In the genomic region with DNA sequence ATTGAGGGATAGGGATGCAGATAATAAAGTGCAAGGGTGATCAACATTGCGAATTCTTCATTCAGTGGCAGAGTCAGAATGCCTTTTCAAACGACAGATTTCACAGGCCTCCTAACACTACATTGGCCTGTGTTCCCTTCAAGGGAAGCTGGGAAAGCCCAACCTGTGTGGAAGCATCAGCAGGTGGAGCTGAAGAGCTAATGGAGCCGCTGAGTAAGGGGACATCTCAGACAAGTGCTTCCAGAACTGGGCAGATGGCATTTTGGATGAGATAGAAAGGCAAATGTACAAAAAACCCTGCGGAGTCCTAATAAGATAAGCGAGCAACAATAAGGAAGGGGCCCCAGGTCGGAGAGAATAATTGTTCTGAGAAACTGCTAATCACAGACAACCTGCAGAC, we compare ENCODE assay signal across 8 cellular contexts. TPM values are rescaled to one million over a fixed set of nuclear protein-coding genes. Genes with fewer than 3 reads are reported as not detected.
DNase-seq lines count a peak whose midpoint lies in the region; ATAC-seq and TF ChIP-seq lines count a peak whose summit lies in the region.

No MANE protein-coding gene starts in this region.

- no peak overlapping the region for H3K27ac ChIP-seq in OCI-LY7 (ENCODE audit: low read depth, low read length, poor library complexity, severe bottlenecking)

- no peak overlapping the region for H3K4me3 ChIP-seq in OCI-LY7 (ENCODE audit: low read depth, low read length, poor library complexity, severe bottlenecking)

- H3K27me3 Mint-ChIP-seq in glutamatergic neuron (ENCODE audit: unreplicated experiment) = no peaks in the 10 kb centered on the region
- H3K27me3 Mint-ChIP-seq in naive thymus-derived CD8-positive, alpha-beta T cell = peaks cover 8 to 47% (median 34%) of the 10 kb centered on the region in 5 donors

- DNase-seq in ACHN = peak; percentile 28
- peak; percentile 4 for DNase-seq in GM13976 (ENCODE audit: low spot score)
- peak; percentile 11 for DNase-seq in OCI-LY7 (ENCODE audit: low spot score)
- peak; percentile 26 for DNase-seq in glutamatergic neuron
- no peak for DNase-seq in naive thymus-derived CD8-positive, alpha-beta T cell
- DNase-seq in C1 segment of cervical spinal cord (lab: John Stamatoyannopoulos, UW) = no peak

- no TSS peak for BruUV-seq in OCI-LY7 (replicated peaks; lab: Mats Ljungman, UMichigan)

- H3K4me1 Mint-ChIP-seq in glutamatergic neuron (ENCODE audit: low read depth, unreplicated experiment) = no peaks in the 10 kb centered on the region
- no peaks in the 10 kb centered on the region for H3K4me1 Mint-ChIP-seq in naive thymus-derived CD8-positive, alpha-beta T cell

- no peak overlapping the region for H3K27ac Mint-ChIP-seq in glutamatergic neuron (ENCODE audit: unreplicated experiment)
- peak overlapping the region in 1 of 10 donors; percentile 36 for H3K27ac Mint-ChIP-seq in naive thymus-derived CD8-positive, alpha-beta T cell

- intact Hi-C loops in OCI-LY7 (cut with micrococcal nuclease; ENCODE audit: unreplicated experiment) = loop anchor here (10.0 kb wide), 1 partner anchor 143 kb away; no protein-coding TSS in a partner anchor

- ATAC-seq in naive thymus-derived CD8-positive, alpha-beta T cell = no peak
- ATAC-seq in HG03175 (IDR thresholded peaks at IDR 0.05; ENCODE audit: unreplicated experiment) (no peak), HG02938 (IDR thresholded peaks at IDR 0.05; ENCODE audit: unreplicated experiment) (no peak)

- no peaks in the 10 kb centered on the region for H3K9me2 ChIP-seq in OCI-LY7 (ENCODE audit: insufficient read depth, low read length)

- H3K9me3 ChIP-seq in OCI-LY7 (ENCODE audit: low read length) = no peaks in the 10 kb centered on the region

- no peak overlapping the region for H3K4me3 Mint-ChIP-seq in glutamatergic neuron (ENCODE audit: unreplicated experiment)
- no peak overlapping the region for H3K4me3 Mint-ChIP-seq in naive thymus-derived CD8-positive, alpha-beta T cell

- no peaks in the 10 kb centered on the region for H3K9me3 Mint-ChIP-seq in glutamatergic neuron (ENCODE audit: unreplicated experiment)
- H3K9me3 Mint-ChIP-seq in naive thymus-derived CD8-positive, alpha-beta T cell = peaks cover 0 to under 1% (median 0%) of the 10 kb centered on the region in 9 donors

- POLR2A ChIA-PET in OCI-LY7 (lab: Charles Lee) = no interaction called here
- POLR2A ChIA-PET in naive thymus-derived CD8-positive, alpha-beta T cell (lab: Charles Lee) = no interaction called here

- no peaks in the 10 kb centered on the region for H4K20me1 ChIP-seq in OCI-LY7 (ENCODE audit: insufficient read depth, low read length)

- H2AFZ ChIP-seq in OCI-LY7 (ENCODE audit: low read length) = no peak overlapping the region

- no peak overlapping the region for H3K4me2 ChIP-seq in OCI-LY7 (ENCODE audit: low read length)

- no peaks in the 10 kb centered on the region for H3K79me2 ChIP-seq in OCI-LY7 (ENCODE audit: insufficient read depth, low read depth, low read length)

- no peaks in the 10 kb centered on the region for H3K36me3 ChIP-seq in OCI-LY7 (ENCODE audit: insufficient read depth, low read length)

- H3K36me3 Mint-ChIP-seq in glutamatergic neuron (ENCODE audit: unreplicated experiment) = no peaks in the 10 kb centered on the region
- H3K36me3 Mint-ChIP-seq in naive thymus-derived CD8-positive, alpha-beta T cell = no peaks in the 10 kb centered on the region

- CTCF ChIA-PET in OCI-LY7 (lab: Charles Lee; ENCODE audit: unreplicated experiment) = no interaction called here

- no peaks in the 10 kb centered on the region for H3K4me1 ChIP-seq in OCI-LY7 (ENCODE audit: insufficient read depth, low read length, poor library complexity, severe bottlenecking)

- TF ChIP-seq CTCF in GM13976 (IDR thresholded peaks at IDR 0.05; ENCODE audit: borderline replicate concordance, control extremely low read depth, extremely low read depth, insufficient read depth, missing control alignments) (no peak), OCI-LY7 (conservative IDR thresholded peaks at IDR 0.05; ENCODE audit: low read length) (peak; percentile 56), glutamatergic neuron (IDR thresholded peaks at IDR 0.05; ENCODE audit: partially characterized antibody, unreplicated experiment) (no peak)

- in situ Hi-C loops in ACHN (cut with HindIII; ENCODE audit: low pct_ligation_motif_present, low pct_unique_long_range_greater_than_20kb, low sequenced_read_pairs) (loop anchor here (25.0 kb wide), 1 partner anchor 125 kb away; no protein-coding TSS in a partner anchor), GM13976 (cut with MboI; ENCODE audit: low sequenced_read_pairs, unreplicated experiment) (no loop called here)

RNA-seq across cellular contexts. Expression of gene SLC24A5, which starts 8.5 kb away (rescaled TPM):
- not detected in 2 replicates for total RNA-seq in OCI-LY7 (2014; rRNA removed; shearing (Covaris generic))
- total RNA-seq in OCI-LY7 (2022) (not detected in 2 replicates), glutamatergic neuron (ENCODE audit: unreplicated experiment) (not detected)
- not detected for total RNA-seq in naive thymus-derived CD8-positive, alpha-beta T cell
- not detected for polyA plus RNA-seq in naive thymus-derived CD8-positive, alpha-beta T cell

Comparison
In these comparisons a context has a peak if more than half of its experiments do, and no peak if none do; other contexts are left out.
1. DNase-seq: peak in ACHN (single experiment), GM13976 (single experiment), OCI-LY7 (single experiment) and glutamatergic neuron (single experiment); none in naive thymus-derived CD8-positive, alpha-beta T cell (0 of 10) and C1 segment of cervical spinal cord (0 of 14).